ENCODE assay signal across 1 cellular context in the genomic region with DNA sequence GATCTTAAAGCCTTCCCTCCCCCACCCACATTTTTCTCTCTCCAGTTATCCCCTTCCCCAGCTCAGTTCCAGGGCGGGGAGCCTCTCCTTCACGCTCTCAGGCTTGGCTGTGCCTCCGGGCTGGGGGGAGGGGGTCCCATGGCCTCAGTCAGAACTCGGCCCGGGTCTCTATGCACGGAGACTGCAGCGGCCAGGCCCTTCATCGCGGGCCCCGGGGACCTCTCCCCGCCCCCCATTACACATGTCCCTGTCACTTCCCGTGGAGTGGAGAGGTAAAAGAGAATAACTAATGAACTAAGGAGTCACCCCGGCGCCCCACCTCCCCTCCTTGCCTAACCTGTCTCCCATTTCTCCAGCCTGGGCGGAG.
TF ChIP-seq lines count a peak whose summit lies in the region.

No MANE protein-coding gene starts in this region.

TF ChIP-seq in H1, 55 proteins besides CTCF, POLR2A, EP300 and RAD21:
- TF ChIP-seq YY1 (IDR thresholded peaks at IDR 0.05; ENCODE audit: low read depth, low read length) (no peak), BRCA1 (IDR thresholded peaks at IDR 0.05; ENCODE audit: low read depth, low read length) (no peak), SAP30 (IDR thresholded peaks at IDR 0.05; ENCODE audit: insufficient read depth, insufficient replicate concordance, low read length) (no peak), CHD1 (IDR thresholded peaks at IDR 0.05; ENCODE audit: low read depth, low read length) (no peak), SP2 (IDR thresholded peaks at IDR 0.05; ENCODE audit: low read length) (no peak), CEBPB (IDR thresholded peaks at IDR 0.05; ENCODE audit: low read depth, low read length) (no peak), PHF8 (conservative IDR thresholded peaks at IDR 0.05; ENCODE audit: low read depth, low read length) (no peak), MAX (IDR thresholded peaks at IDR 0.05) (no peak), ATF2 (IDR thresholded peaks at IDR 0.05; ENCODE audit: low read length) (no peak), GTF2F1 (IDR thresholded peaks at IDR 0.05; ENCODE audit: borderline replicate concordance, low read depth, low read length) (no peak), ASH2L (IDR thresholded peaks at IDR 0.05; ENCODE audit: low read length) (no peak), RFX5 (IDR thresholded peaks at IDR 0.05; ENCODE audit: borderline replicate concordance, low read depth, low read length) (no peak), CTBP2 (IDR thresholded peaks at IDR 0.05; ENCODE audit: borderline replicate concordance, insufficient read depth, insufficient read length, low read length) (no peak), CREB1 (IDR thresholded peaks at IDR 0.05) (no peak), BACH1 (IDR thresholded peaks at IDR 0.05; ENCODE audit: low read length) (no peak), CHD7 (IDR thresholded peaks at IDR 0.05; ENCODE audit: insufficient replicate concordance, low read length) (no peak), NRF1 (IDR thresholded peaks at IDR 0.05; ENCODE audit: low read depth, low read length) (no peak), HDAC6 (IDR thresholded peaks at IDR 0.05; ENCODE audit: low read depth, low read length) (no peak), RNF2 (IDR thresholded peaks at IDR 0.05; ENCODE audit: borderline replicate concordance, low read depth, low read length, missing control alignments, poor library complexity, severe bottlenecking) (no peak), SIN3A (conservative IDR thresholded peaks at IDR 0.05 in 1 of 2, IDR thresholded peaks at IDR 0.05 in 1 of 2; ENCODE audit: low read depth in 1 of 2, low read length in 2 of 2) (no peak)
